In the genomic region with DNA sequence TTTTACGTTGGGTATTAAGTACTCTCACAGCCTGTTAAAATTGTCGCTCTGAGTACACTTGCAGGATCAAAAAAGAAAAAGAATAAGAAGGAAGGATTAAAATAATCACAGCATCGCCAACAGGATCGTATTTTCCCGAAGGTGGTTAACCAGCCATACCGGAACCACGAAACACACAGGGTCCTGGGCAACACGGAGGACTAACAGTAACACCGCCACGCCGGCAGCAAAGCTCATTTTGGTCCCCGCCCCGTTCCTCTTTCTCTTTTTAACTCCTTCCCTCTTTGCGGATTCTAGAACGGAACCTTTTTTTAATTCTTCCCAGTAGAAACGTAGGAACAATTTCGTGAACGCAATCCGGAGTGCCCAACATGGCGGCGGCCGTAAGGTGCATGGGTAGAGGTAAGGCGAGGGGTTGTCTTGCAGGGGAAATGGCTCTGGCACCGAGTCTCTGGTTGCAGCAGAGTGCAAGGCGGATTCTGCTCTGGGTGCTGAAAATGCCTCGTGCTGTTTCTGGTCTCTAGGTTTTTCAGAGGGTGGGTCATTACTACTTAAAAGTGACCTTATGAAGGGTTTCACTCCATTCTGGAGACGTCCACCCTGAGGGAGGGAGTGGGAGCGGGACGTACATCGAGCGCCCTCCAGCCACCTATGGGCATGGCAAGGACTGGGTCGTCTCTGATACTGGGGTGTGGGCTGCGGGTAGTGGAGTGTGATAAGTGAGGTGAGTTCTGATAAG, we compare ENCODE assay signal across 8 cellular contexts. TPM values are rescaled to one million over a fixed set of nuclear protein-coding genes. Genes with fewer than 3 reads are reported as not detected.
DNase-seq lines count a peak whose midpoint lies in the region; ATAC-seq lines count a peak whose summit lies in the region.

Gene MRPL1, plus strand, starts transcription at position 353 of the 739 bp plus-strand sequence. Its CDS starts 19 bp downstream, at position 372.

- H3K4me1 Mint-ChIP-seq in effector memory CD8-positive, alpha-beta T cell (ENCODE audit: low read depth in 2 of 2), result peaks cover 29 to 53% of the 10 kb centered on the region in 2 donors
- peaks cover 27% of the 10 kb centered on the region for H3K4me1 Mint-ChIP-seq in memory B cell

- no peaks in the 10 kb centered on the region for H3K27me3 Mint-ChIP-seq in effector memory CD8-positive, alpha-beta T cell
- no peaks in the 10 kb centered on the region for H3K27me3 Mint-ChIP-seq in memory B cell

- DNase-seq in CMK (ENCODE audit: low read depth) (peak; percentile 75), HT1080 (ENCODE audit: low read depth) (peak; percentile 95), NOMO-1 treated with DMSO at 0.1 percent for 48 hours (lab: John Stamatoyannopoulos, UW; ENCODE audit: unreplicated experiment) (peak; percentile 98), memory B cell (ENCODE audit: low spot score in 2 of 2) (peak; percentile 78 to 90)
- peak; percentile 72 to 84 for DNase-seq in activated CD8-positive, alpha-beta memory T cell treated with anti-CD3 and anti-CD28 coated beads for 4 hours (ENCODE audit: low read depth in 2 of 2)
- DNase-seq in effector memory CD8-positive, alpha-beta T cell, result peak; percentile 85 to 87 (median 85)
- DNase-seq in stimulated activated CD8-positive, alpha-beta memory T cell treated with anti-CD3 and anti-CD28 coated beads, Interleukin-12 subunit alpha, Interleukin-12 subunit beta, amount 100 ng/mL, for 24 hours (ENCODE audit: extremely low read depth), result peak; percentile 66

- H3K9me3 Mint-ChIP-seq in effector memory CD8-positive, alpha-beta T cell, result no peaks in the 10 kb centered on the region
- H3K9me3 Mint-ChIP-seq in memory B cell, result no peaks in the 10 kb centered on the region

- peak within 1 kb of the TSS; percentile 96 to 97 for H3K4me3 Mint-ChIP-seq in effector memory CD8-positive, alpha-beta T cell
- H3K4me3 Mint-ChIP-seq in memory B cell, result peak within 1 kb of the TSS; percentile 91

- ATAC-seq in GM21360 (IDR thresholded peaks at IDR 0.05; ENCODE audit: unreplicated experiment), result peak; percentile 83
- ATAC-seq in effector memory CD8-positive, alpha-beta T cell (replicated peaks), result peak; percentile 72
- peak; percentile 77 for ATAC-seq in memory B cell (ENCODE audit: low read depth)

- peak within 1 kb of the TSS; percentile 100 for H3K27ac Mint-ChIP-seq in effector memory CD8-positive, alpha-beta T cell
- H3K27ac Mint-ChIP-seq in memory B cell, result peak within 1 kb of the TSS; percentile 100

- H3K36me3 Mint-ChIP-seq in effector memory CD8-positive, alpha-beta T cell (ENCODE audit: insufficient read depth), result peaks cover 39% of the 10 kb centered on the region
- H3K36me3 Mint-ChIP-seq in memory B cell, result peaks cover 11% of the 10 kb centered on the region

RNA-seq across cellular contexts. Expression of gene MRPL1, which starts in this region (rescaled TPM):
- total RNA-seq in HT1080 (2014; rRNA removed; shearing (Covaris generic)), result 60.6 and 84.4 TPM in 2 replicates
- polyA plus RNA-seq in HT1080 (2015; cell fraction: cytosol; rRNA removed), result 45.3 and 46.9 TPM in 2 replicates
- polyA plus RNA-seq in HT1080 (2015; cell fraction: nucleus; rRNA removed), result 37.3 and 38.2 TPM in 2 replicates

Comparison
In these comparisons a context has a peak if more than half of its experiments do, and no peak if none do; other contexts are left out.
1. Peak in every context shown above with its lines: DNase-seq and ATAC-seq.